ENCODE assay signal across 2 cellular contexts in the genomic region with DNA sequence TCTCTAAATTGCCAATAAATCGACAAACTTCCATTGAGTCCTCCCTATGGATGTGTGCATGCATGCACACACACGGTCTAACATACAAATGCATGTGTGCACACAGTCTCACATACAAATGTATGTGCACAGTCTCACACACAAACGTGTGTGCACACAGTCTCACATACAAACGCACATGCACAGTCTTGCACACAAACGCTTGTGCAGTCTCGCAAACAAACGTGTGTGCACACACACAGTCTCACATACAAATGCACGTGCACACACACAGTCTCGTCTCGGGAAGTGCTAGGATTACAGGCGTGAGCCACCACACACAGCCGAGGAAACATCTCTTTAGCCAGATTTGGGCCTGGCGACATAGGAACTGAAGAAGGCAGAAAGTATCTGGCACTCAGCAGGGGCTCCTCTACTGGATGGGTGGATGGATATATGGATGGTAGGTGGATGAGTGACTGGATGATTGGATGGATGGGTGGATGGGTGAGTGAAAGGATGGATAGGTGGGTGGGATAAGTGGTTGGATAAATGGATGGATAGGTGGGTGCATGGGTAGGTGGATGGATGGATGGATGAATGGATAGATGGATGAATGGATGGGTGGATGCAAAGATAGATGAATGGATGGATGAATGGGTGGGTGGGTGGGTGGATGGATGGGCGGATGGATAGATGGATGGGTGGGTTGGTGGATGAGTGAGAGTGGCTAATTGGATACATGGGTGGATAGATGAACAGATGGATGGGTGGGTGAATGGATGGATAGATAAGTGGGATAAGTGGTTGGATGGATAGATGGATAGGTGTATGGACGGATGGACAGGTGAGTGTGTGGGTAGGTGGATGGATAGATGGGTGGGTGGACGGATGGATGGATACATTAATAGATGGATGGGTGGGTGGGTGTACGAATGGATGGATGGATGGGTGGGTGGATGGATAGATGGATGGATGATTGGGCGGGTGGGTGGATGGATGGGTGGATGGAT.
TF ChIP-seq lines count a peak whose summit lies in the region.

No MANE protein-coding gene starts in this region.

TF ChIP-seq in GM12891, 5 proteins besides CTCF, POLR2A, EP300 and RAD21:
- TF ChIP-seq TAF1 (IDR thresholded peaks at IDR 0.05; ENCODE audit: low read depth, low read length) (no peak), POLR2AphosphoS5 (IDR thresholded peaks at IDR 0.05; ENCODE audit: low read depth, low read length) (no peak), SPI1 (IDR thresholded peaks at IDR 0.05; ENCODE audit: low read depth, low read length) (no peak)

TF ChIP-seq in H1, 55 proteins besides CTCF, POLR2A, EP300 and RAD21:
- TF ChIP-seq KDM1A (IDR thresholded peaks at IDR 0.05; ENCODE audit: borderline replicate concordance, low read length), result no peak
- TF ChIP-seq CTBP2 (IDR thresholded peaks at IDR 0.05; ENCODE audit: borderline replicate concordance, insufficient read depth, insufficient read length, low read length), result no peak
- TF ChIP-seq KDM4A (IDR thresholded peaks at IDR 0.05; ENCODE audit: low read depth, low read length, severe bottlenecking), result no peak
- TF ChIP-seq, protein P1, sequence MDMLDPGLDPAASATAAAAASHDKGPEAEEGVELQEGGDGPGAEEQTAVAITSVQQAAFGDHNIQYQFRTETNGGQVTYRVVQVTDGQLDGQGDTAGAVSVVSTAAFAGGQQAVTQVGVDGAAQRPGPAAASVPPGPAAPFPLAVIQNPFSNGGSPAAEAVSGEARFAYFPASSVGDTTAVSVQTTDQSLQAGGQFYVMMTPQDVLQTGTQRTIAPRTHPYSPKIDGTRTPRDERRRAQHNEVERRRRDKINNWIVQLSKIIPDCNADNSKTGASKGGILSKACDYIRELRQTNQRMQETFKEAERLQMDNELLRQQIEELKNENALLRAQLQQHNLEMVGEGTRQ (IDR thresholded peaks at IDR 0.05; ENCODE audit: low read length), result no peak
- TF ChIP-seq BACH1 (IDR thresholded peaks at IDR 0.05; ENCODE audit: low read length), result no peak
- no peak for TF ChIP-seq POLR2AphosphoS5 (IDR thresholded peaks at IDR 0.05; ENCODE audit: low read depth, low read length)
- no peak for TF ChIP-seq MAFK (IDR thresholded peaks at IDR 0.05; ENCODE audit: low read depth, low read length)
- TF ChIP-seq RNF2 (IDR thresholded peaks at IDR 0.05; ENCODE audit: borderline replicate concordance, low read depth, low read length, missing control alignments, poor library complexity, severe bottlenecking), result no peak
- no peak for TF ChIP-seq YY1 (IDR thresholded peaks at IDR 0.05; ENCODE audit: low read depth, low read length)
- TF ChIP-seq MAX (IDR thresholded peaks at IDR 0.05), result no peak
- TF ChIP-seq CHD2 (IDR thresholded peaks at IDR 0.05; ENCODE audit: low read length), result no peak
- no peak for TF ChIP-seq TAF7 (optimal IDR thresholded peaks at IDR 0.05; ENCODE audit: borderline replicate concordance, low read depth, low read length)
- no peak for TF ChIP-seq RBBP5 (IDR thresholded peaks at IDR 0.05; ENCODE audit: borderline replicate concordance, low read depth, low read length)
- TF ChIP-seq PHF8 (conservative IDR thresholded peaks at IDR 0.05; ENCODE audit: low read depth, low read length), result no peak
TF ChIP-seq in H1: peak in this region for 0.
